ENCODE assay signal across 8 cellular contexts in the genomic region with DNA sequence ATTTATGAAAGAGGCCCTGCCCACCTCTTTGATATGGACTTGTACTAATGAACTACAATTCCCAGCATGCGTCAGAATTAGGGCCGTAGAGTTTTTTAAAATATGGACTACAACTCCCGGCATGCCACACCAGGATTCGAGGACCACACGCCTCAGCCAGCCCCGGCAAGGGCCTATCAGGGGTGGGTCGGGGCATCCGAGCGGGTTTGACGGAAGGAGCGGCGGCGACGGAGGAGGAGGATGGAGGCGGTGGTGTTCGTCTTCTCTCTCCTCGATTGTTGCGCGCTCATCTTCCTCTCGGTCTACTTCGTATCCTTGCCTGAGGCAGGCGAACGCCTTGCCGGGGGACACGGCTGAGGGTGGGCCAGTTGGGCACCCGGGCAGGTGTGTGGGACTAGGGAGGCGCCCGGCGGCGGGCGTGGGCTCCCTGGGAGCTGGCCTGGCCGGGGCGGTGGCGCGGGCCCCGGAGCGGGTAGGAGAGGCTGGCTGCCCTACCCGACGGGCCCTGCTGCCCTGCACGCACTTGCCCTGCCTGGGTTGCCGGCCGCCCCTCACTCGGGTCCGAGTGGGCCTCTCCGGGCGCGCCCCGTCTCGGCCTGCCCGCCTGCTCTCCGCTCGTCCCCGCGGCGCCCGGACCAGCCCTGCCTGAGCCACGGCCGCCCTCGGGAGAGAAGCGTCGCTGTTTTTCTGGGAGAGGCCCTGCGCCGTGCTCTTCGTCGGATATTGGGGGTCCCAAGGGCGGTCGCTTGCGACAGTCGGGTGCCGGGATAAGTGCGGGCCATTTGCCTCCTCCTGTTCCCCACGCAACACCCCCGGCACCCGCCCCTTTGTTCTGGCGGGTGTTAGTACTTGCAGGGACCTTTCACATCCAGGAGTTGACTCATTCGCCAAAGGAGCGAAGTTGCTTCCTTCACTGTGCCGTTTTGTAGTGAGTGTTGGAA. TPM values are rescaled to one million over a fixed set of nuclear protein-coding genes. Genes with fewer than 3 reads are reported as not detected.
DNase-seq lines count a peak whose midpoint lies in the region; ATAC-seq and TF ChIP-seq lines count a peak whose summit lies in the region.

TSS of gene CNIH4 (plus strand) at position 195 of the 941 bp plus-strand sequence. CDS start at position 241, 46 bp downstream.

- no peaks in the 10 kb centered on the region for H3K9me2 ChIP-seq in SU-DHL-6 (replicated peaks; ENCODE audit: insufficient read depth, low read length)

- no peaks in the 10 kb centered on the region; the same call in 1 of the 2 replicates for H4K20me1 ChIP-seq in SU-DHL-6 (ENCODE audit: low read depth, low read length)

- H3K4me3 Mint-ChIP-seq in activated naive CD8-positive, alpha-beta T cell treated with anti-CD3 and anti-CD28 coated beads, Interleukin-2, amount 10 ng/mL, durations not matched to agents 7 days and 5 days: peak within 1 kb of the TSS; percentile 88

- TF ChIP-seq EP300 in ovary (IDR thresholded peaks at IDR 0.05): no peak

- TF ChIP-seq CTCF in GM10266 (IDR thresholded peaks at IDR 0.05; ENCODE audit: control insufficient read depth, insufficient read depth, low read depth, missing control alignments) (no peak), SU-DHL-6 (IDR thresholded peaks at IDR 0.05; ENCODE audit: insufficient read depth, low read length, poor library complexity, severe bottlenecking) (no peak), ovary (IDR thresholded peaks at IDR 0.05) (no peak), thyroid gland (IDR thresholded peaks at IDR 0.05) (peak in 1 of 6 experiments; percentile 11)

- peak within 1 kb of the TSS; percentile 68 for H3K9ac ChIP-seq in SU-DHL-6 (ENCODE audit: low read length)

- peak within 1 kb of the TSS; percentile 69 for H3K4me3 ChIP-seq in SU-DHL-6 (ENCODE audit: insufficient read depth, low read length, poor library complexity, severe bottlenecking)
- peak within 1 kb of the TSS; percentile 59 for H3K4me3 ChIP-seq in ovary
- H3K4me3 ChIP-seq in thyroid gland (replicated peaks in 1 of 3): peak within 1 kb of the TSS; percentile 43 to 97 (median 74)

- no peak within 1 kb of the TSS for H3K27ac ChIP-seq in SU-DHL-6 (ENCODE audit: low read depth, low read length)
- peak within 1 kb of the TSS; percentile 82 to 86 for H3K27ac ChIP-seq in ovary
- H3K27ac ChIP-seq in thyroid gland: peak within 1 kb of the TSS; percentile 42 to 85 (median 62)

- intact Hi-C loops in Right ventricle myocardium inferior (cut with DNase I) (no loop called here), ovary (cut with DNase I) (no loop called here), thyroid gland (cut with DNase I) (loop anchor here (10.0 kb wide), 1 partner anchor 98 kb away; no protein-coding TSS in a partner anchor)

- no peaks in the 10 kb centered on the region for H3F3A ChIP-seq in SU-DHL-6 (ENCODE audit: insufficient read depth)

- H3K4me2 ChIP-seq in SU-DHL-6 (ENCODE audit: low read depth, low read length, poor library complexity, severe bottlenecking): peak within 1 kb of the TSS; percentile 66

- TF ChIP-seq POLR2A in ovary (IDR thresholded peaks at IDR 0.05): peak; percentile 80
- peak in 1 of 2 donors; percentile 88 for TF ChIP-seq POLR2A in thyroid gland (IDR thresholded peaks at IDR 0.05)

- peak; percentile 99 for ATAC-seq in HG02642 (IDR thresholded peaks at IDR 0.05; ENCODE audit: poor library complexity, unreplicated experiment)
- ATAC-seq in activated naive CD8-positive, alpha-beta T cell treated with anti-CD3 and anti-CD28 coated beads, Interleukin-2, amount 10 ng/mL, durations not matched to agents 7 days and 5 days (ENCODE audit: low read depth): peak; percentile 99
- peak; percentile 99 for ATAC-seq in Right ventricle myocardium inferior

- H3K9me3 ChIP-seq in SU-DHL-6 (ENCODE audit: insufficient read depth, low read length) (no peaks in the 10 kb centered on the region), ovary (no peaks in the 10 kb centered on the region), thyroid gland (no peaks in the 10 kb centered on the region)

- H3K4me1 Mint-ChIP-seq in activated naive CD8-positive, alpha-beta T cell treated with anti-CD3 and anti-CD28 coated beads, Interleukin-2, amount 10 ng/mL, durations not matched to agents 7 days and 5 days: peaks cover 34% of the 10 kb centered on the region

- peak within 1 kb of the TSS; percentile 86 for H3K27ac Mint-ChIP-seq in activated naive CD8-positive, alpha-beta T cell treated with anti-CD3 and anti-CD28 coated beads, Interleukin-2, amount 10 ng/mL, durations not matched to agents 7 days and 5 days

- peaks cover 25% of the 10 kb centered on the region; the same call in 1 of the 2 replicates for H3K79me2 ChIP-seq in SU-DHL-6 (ENCODE audit: insufficient read depth, low read length)

- H3K27me3 ChIP-seq in SU-DHL-6 (ENCODE audit: low read length) (no peaks in the 10 kb centered on the region), ovary (no peaks in the 10 kb centered on the region), thyroid gland (no peaks in the 10 kb centered on the region)

- H3K36me3 Mint-ChIP-seq in activated naive CD8-positive, alpha-beta T cell treated with anti-CD3 and anti-CD28 coated beads, Interleukin-2, amount 10 ng/mL, durations not matched to agents 7 days and 5 days: peaks cover 12% of the 10 kb centered on the region

- WGBS in ovary, 3 donors: 0 to 1% (median 0%) methylated on average over 60 to 78 of the region's 78 CpGs
- WGBS in thyroid gland, 2 donors: 0 to 1% methylated on average over 35 to 41 of the region's 78 CpGs

- no peaks in the 10 kb centered on the region for H3K27me3 Mint-ChIP-seq in activated naive CD8-positive, alpha-beta T cell treated with anti-CD3 and anti-CD28 coated beads, Interleukin-2, amount 10 ng/mL, durations not matched to agents 7 days and 5 days

- POLR2A ChIA-PET in activated naive CD8-positive, alpha-beta T cell treated with anti-CD3 and anti-CD28 coated beads, Interleukin-2, amount 10 ng/mL, durations not matched to agents 7 days and 5 days (lab: Charles Lee): interaction anchor here (0.6 to 3.1 kb wide), 11 partner anchors 8 to 243 kb away, joined by 3 to 28 read pairs (median 4); partner anchors contain the start of genes FBXO28 and WDR26

- H3K4me1 ChIP-seq in ovary (ENCODE audit: insufficient read depth) (peaks cover 3% of the 10 kb centered on the region), thyroid gland (peaks cover 7 to 9% of the 10 kb centered on the region in 2 donors)

- peak within 1 kb of the TSS; percentile 49 for H2AFZ ChIP-seq in SU-DHL-6 (ENCODE audit: low read depth, low read length, severe bottlenecking)

- H3K9me3 Mint-ChIP-seq in activated naive CD8-positive, alpha-beta T cell treated with anti-CD3 and anti-CD28 coated beads, Interleukin-2, amount 10 ng/mL, durations not matched to agents 7 days and 5 days: no peaks in the 10 kb centered on the region

- DNase-seq in GM10266 (ENCODE audit: extremely low spot score) (peak; percentile 97), NCI-H1105 treated with DMSO at 0.1 percent for 48 hours (lab: John Stamatoyannopoulos, UW) (peak; percentile 96), Right ventricle myocardium inferior (ENCODE audit: missing footprints) (peak; percentile 96), ovary (peak; percentile 85 to 89 (median 88)), thyroid gland (peak; percentile 89)
- DNase-seq in activated naive CD8-positive, alpha-beta T cell treated with anti-CD3 and anti-CD28 coated beads, Interleukin-2, amount 10 ng/mL, durations not matched to agents 7 days and 5 days: peak; percentile 88

- H3K36me3 ChIP-seq in SU-DHL-6 (ENCODE audit: low read length): no peaks in the 10 kb centered on the region
- H3K36me3 ChIP-seq in ovary: no peaks in the 10 kb centered on the region
- no peaks in the 10 kb centered on the region for H3K36me3 ChIP-seq in thyroid gland

RNA-seq across cellular contexts. Expression of gene CNIH4, which starts in this region (rescaled TPM):
- total RNA-seq in activated naive CD8-positive, alpha-beta T cell treated with anti-CD3 and anti-CD28 coated beads, Interleukin-2, amount 10 ng/mL, durations not matched to agents 7 days and 5 days: 10 to 100 TPM; 42.3 to 43.1 TPM
- total RNA-seq in Right ventricle myocardium inferior (31.5 TPM), ovary (10 to 100 TPM; 24.6 to 51.8 (median 36.0) TPM), thyroid gland (10 to 100 TPM; 22.4 to 32.4 (median 23.5) TPM)
- 10 to 100 TPM; 37.5 to 51.7 TPM for polyA plus RNA-seq in ovary
